1 cellular context compared by ENCODE assay signal in genomic region chr2:9053534-9053931, GRCh38.
TF ChIP-seq lines count a peak whose summit lies in the region.

No MANE protein-coding gene starts in this region.

TF ChIP-seq in K562, 482 proteins besides CTCF, POLR2A, EP300 and RAD21 (continued from another document):
- TF ChIP-seq HOXB6 (CRISPR knock-in tag; IDR thresholded peaks at IDR 0.05; ENCODE audit: borderline replicate concordance) (no peak), ZBTB34 (CRISPR knock-in tag; IDR thresholded peaks at IDR 0.05) (no peak), POLR2AphosphoS5 (IDR thresholded peaks at IDR 0.05; ENCODE audit: control insufficient read depth, insufficient read depth, low read depth, low read length) (no peak), ETV6 (IDR thresholded peaks at IDR 0.05; ENCODE audit: borderline replicate concordance in 1 of 2, low read depth in 2 of 2, low read length in 1 of 2) (no peak), ETV6 (CRISPR knock-in tag; IDR thresholded peaks at IDR 0.05; ENCODE audit: borderline replicate concordance) (no peak), ESRRA (IDR thresholded peaks at IDR 0.05; ENCODE audit: borderline replicate concordance, low read depth) (no peak), CBX2 (IDR thresholded peaks at IDR 0.05; ENCODE audit: insufficient read depth, low read length, poor library complexity, severe bottlenecking) (no peak), XRCC3 (IDR thresholded peaks at IDR 0.05) (no peak), ATF4 (CRISPR knock-in tag; IDR thresholded peaks at IDR 0.05) (no peak), MTA3 (IDR thresholded peaks at IDR 0.05; ENCODE audit: borderline replicate concordance) (no peak)
